In genomic region chr16:55832788-55833583, GRCh38 we compare ENCODE assay signal across 1 cellular context.
TF ChIP-seq lines count a peak whose summit lies in the region.

CES1 (minus strand) TSS chr16:55833096; CDS start chr16:55833055, 41 bp downstream.

TF ChIP-seq in GM23338, 12 proteins besides CTCF, POLR2A, EP300 and RAD21 (continued from another document):
- TF ChIP-seq ZNF462 (CRISPR knock-in tag; IDR thresholded peaks at IDR 0.05) (no peak), NANOG (IDR thresholded peaks at IDR 0.05; ENCODE audit: borderline replicate concordance) (no peak)
